Comparison of ENCODE assay signal across 27 cellular contexts in genomic region chr7:26212921-26213718, GRCh38. TPM values are rescaled to one million over a fixed set of nuclear protein-coding genes. Genes with fewer than 3 reads are reported as not detected.
DNase-seq lines count a peak whose midpoint lies in the region; ATAC-seq, FAIRE-seq and TF ChIP-seq lines count a peak whose summit lies in the region.
"Had no signal": no experiment of that assay in that cellular context is flagged by ENCODE, and none has a peak within 500 bp of the region (broad histone marks: within the 10 kb centered on the region; RNA-seq: fewer than 3 reads in every experiment).

No MANE protein-coding gene starts in this region.

- no peaks in the 10 kb centered on the region for H3K27me3 Mint-ChIP-seq in CD8-positive, alpha-beta T cell (ENCODE audit: low read depth)
- H3K27me3 Mint-ChIP-seq in GM23338 (ENCODE audit: insufficient read depth, low read depth, poor library complexity) = peaks cover 9% of the 10 kb centered on the region
- H3K27me3 Mint-ChIP-seq: activated T-cell treated with anti-CD3 and anti-CD28 coated beads, Interleukin-2, amount 50 U/mL, for 24 hours; effector memory CD8-positive, alpha-beta T cell; natural killer cell treated with Interleukin-12 subunit alpha and Interleukin-12 subunit beta and Interleukin-15 and Interleukin-18, amount 100 ng/mL, for 72 hours; stimulated activated memory B cell treated with anti-CD40 and anti-IgM and Interleukin-4, amounts not matched to agents 10 μg/mL and 1 μg/mL and 100 μg/mL, for 72 hours had no signal

- H2AFZ ChIP-seq in GM23338 = no peak overlapping the region

- peak overlapping the region; percentile 29 for H3K27ac Mint-ChIP-seq in CD8-positive, alpha-beta T cell
- H3K27ac Mint-ChIP-seq in GM23338 = no peak overlapping the region
- no peak overlapping the region for H3K27ac Mint-ChIP-seq in activated naive CD4-positive, alpha-beta T cell treated with anti-CD3 and anti-CD28 coated beads, Interleukin-2, amount 50 U/mL, for 72 hours
- H3K27ac Mint-ChIP-seq: activated T-cell treated with anti-CD3 and anti-CD28 coated beads, Interleukin-2, amount 50 U/mL, for 24 hours; CD14-positive monocyte; stimulated activated memory B cell treated with anti-CD40 and anti-IgM and Interleukin-4, amounts not matched to agents 10 μg/mL and 1 μg/mL and 100 μg/mL, for 72 hours had no signal

- H3K27me3 ChIP-seq in CD8-positive, alpha-beta T cell (ENCODE audit: insufficient read depth, low read length) = no peaks in the 10 kb centered on the region
- no peaks in the 10 kb centered on the region for H3K27me3 ChIP-seq in GM23338 (ENCODE audit: insufficient read depth)
- H3K27me3 ChIP-seq: esophagus squamous epithelium, gastrocnemius medialis, right atrium auricular region had no signal

- H3K27ac ChIP-seq in CD8-positive, alpha-beta T cell (ENCODE audit: low read depth, low read length) = no peak overlapping the region
- H3K27ac ChIP-seq in GM23338 (ENCODE audit: low read depth) = peak overlapping the region; percentile 45
- H3K27ac ChIP-seq: coronary artery, esophagus squamous epithelium, gastrocnemius medialis, left ventricle myocardium inferior, right atrium auricular region had no signal

- CTCF ChIA-PET in CD8-positive, alpha-beta T cell (lab: Charles Lee) = interaction anchor here (1.1 to 1.5 kb wide), 2 partner anchors 15 to 123 kb away, joined by 4 to 5 read pairs; no protein-coding TSS in a partner anchor

- intact Hi-C loops in CD8-positive, alpha-beta T cell (cut with DNase I, micrococcal nuclease) = no loop called here
- intact Hi-C loops in lower leg skin (cut with DNase I; ENCODE audit: low total_unique reads) = no loop called here

- no peaks in the 10 kb centered on the region for H3K9me3 Mint-ChIP-seq in CD8-positive, alpha-beta T cell
- no peaks in the 10 kb centered on the region for H3K9me3 Mint-ChIP-seq in GM23338
- no peaks in the 10 kb centered on the region for H3K9me3 Mint-ChIP-seq in activated naive CD4-positive, alpha-beta T cell treated with anti-CD3 and anti-CD28 coated beads, Interleukin-2, amount 50 U/mL, for 72 hours
- H3K9me3 Mint-ChIP-seq: activated T-cell treated with anti-CD3 and anti-CD28 coated beads, Interleukin-2, amount 50 U/mL, for 24 hours; CD14-positive monocyte; effector memory CD8-positive, alpha-beta T cell; H9; immature natural killer cell; natural killer cell treated with Interleukin-12 subunit alpha and Interleukin-12 subunit beta and Interleukin-15 and Interleukin-18, amount 100 ng/mL, for 72 hours; stimulated activated memory B cell treated with anti-CD40 and anti-IgM and Interleukin-4, amounts not matched to agents 10 μg/mL and 1 μg/mL and 100 μg/mL, for 72 hours had no signal

- H3K4me3 Mint-ChIP-seq in CD8-positive, alpha-beta T cell = no peak overlapping the region
- H3K4me3 Mint-ChIP-seq in GM23338 = no peak overlapping the region
- H3K4me3 Mint-ChIP-seq: activated T-cell treated with anti-CD3 and anti-CD28 coated beads, Interleukin-2, amount 50 U/mL, for 24 hours; CD14-positive monocyte; effector memory CD8-positive, alpha-beta T cell; H9; immature natural killer cell; natural killer cell treated with Interleukin-12 subunit alpha and Interleukin-12 subunit beta and Interleukin-15 and Interleukin-18, amount 100 ng/mL, for 72 hours; stimulated activated memory B cell treated with anti-CD40 and anti-IgM and Interleukin-4, amounts not matched to agents 10 μg/mL and 1 μg/mL and 100 μg/mL, for 72 hours had no signal

- no peak for TF ChIP-seq POLR2A in lower leg skin (IDR thresholded peaks at IDR 0.05)

- no peak for TF ChIP-seq CTCF in CD8-positive, alpha-beta T cell (IDR thresholded peaks at IDR 0.05)
- TF ChIP-seq CTCF in GM23338 (conservative IDR thresholded peaks at IDR 0.05; ENCODE audit: low read depth in 2 of 2) (no peak), fibroblast of villous mesenchyme (IDR thresholded peaks at IDR 0.05; ENCODE audit: insufficient read depth, low read depth, low read length) (no peak), lower leg skin (IDR thresholded peaks at IDR 0.05) (no peak)

- POLR2A ChIA-PET in CD8-positive, alpha-beta T cell (lab: Charles Lee) = interaction anchor here (1.8 kb wide), 1 partner anchor 8 kb away, joined by 6 read pairs; no protein-coding TSS in a partner anchor

- no peak for ATAC-seq in CD8-positive, alpha-beta T cell
- no peak for ATAC-seq in GM23338
- no peak for ATAC-seq in activated naive CD4-positive, alpha-beta T cell treated with anti-CD3 and anti-CD28 coated beads, Interleukin-2, amount 50 U/mL, for 72 hours
- no peak for ATAC-seq in HG03025 (IDR thresholded peaks at IDR 0.05; ENCODE audit: low FRiP score, unreplicated experiment)
- ATAC-seq: effector memory CD8-positive, alpha-beta T cell; natural killer cell treated with Interleukin-12 subunit alpha and Interleukin-12 subunit beta and Interleukin-15 and Interleukin-18, amount 100 ng/mL, for 72 hours; stimulated activated memory B cell treated with anti-CD40 and anti-IgM and Interleukin-4, amounts not matched to agents 10 μg/mL and 1 μg/mL and 100 μg/mL, for 72 hours had no signal

- WGBS in lower leg skin, 2 donors = 88 to 92% methylated on average over 2 of the region's 2 CpGs

- FAIRE-seq in TTC549 (lab: Jason Lieb, UNC) = peak; percentile 3
- FAIRE-seq: urothelium cell line had no signal

- peaks cover 18% of the 10 kb centered on the region for H3F3A ChIP-seq in GM23338 (replicated peaks; ENCODE audit: low read depth)

- peaks cover 27% of the 10 kb centered on the region for H3K79me2 ChIP-seq in GM23338 (replicated peaks; ENCODE audit: insufficient read depth)

- H3K9me2 ChIP-seq in GM23338 (ENCODE audit: insufficient read depth) = no peaks in the 10 kb centered on the region

- H3K4me1 Mint-ChIP-seq in CD8-positive, alpha-beta T cell (ENCODE audit: low read depth) = peaks cover 26% of the 10 kb centered on the region
- H3K4me1 Mint-ChIP-seq in GM23338 = peaks cover 11% of the 10 kb centered on the region; the same call in 2 of the 3 replicates

- peaks cover 46% of the 10 kb centered on the region for H3K36me3 Mint-ChIP-seq in CD8-positive, alpha-beta T cell
- peaks cover 63% of the 10 kb centered on the region for H3K36me3 Mint-ChIP-seq in GM23338 (ENCODE audit: low read depth)
- H3K36me3 Mint-ChIP-seq in activated naive CD4-positive, alpha-beta T cell treated with anti-CD3 and anti-CD28 coated beads, Interleukin-2, amount 50 U/mL, for 72 hours = peaks cover 6 to 37% of the 10 kb centered on the region in 2 donors

- no peak for DNase-seq in CD8-positive, alpha-beta T cell
- DNase-seq in GM23338 (ENCODE audit: low spot score) = no peak
- peak; percentile 39 for DNase-seq in fibroblast of villous mesenchyme (ENCODE audit: low read depth)
- DNase-seq in NCI-H2196 (lab: John Stamatoyannopoulos, UW; ENCODE audit: unreplicated experiment) = no peak
- DNase-seq in lower leg skin (ENCODE audit: low spot score in 2 of 2) = no peak
- no peak for DNase-seq in activated naive CD4-positive, alpha-beta T cell treated with anti-CD3 and anti-CD28 coated beads, Interleukin-2, amount 50 U/mL, for 72 hours (ENCODE audit: low spot score in 2 of 2)
- DNase-seq: activated T-cell treated with anti-CD3 and anti-CD28 coated beads, Interleukin-2, amount 50 U/mL, for 24 hours; effector memory CD8-positive, alpha-beta T cell; esophagus squamous epithelium; gastrocnemius medialis; GDM1; H9; hippocampal formation; immature natural killer cell; left ventricle myocardium inferior; NCI-H1092; NCI-H2081 treated with DMSO at 0.1 percent for 48 hours; NCI-H446; stimulated activated CD4-positive, alpha-beta T cell treated with anti-CD3 and anti-CD28 coated beads, Interleukin-4, amount 100 ng/mL, for 1 hour had no signal

- peaks cover 11% of the 10 kb centered on the region; the same call in 1 of the 2 replicates for H4K20me1 ChIP-seq in GM23338 (replicated peaks; ENCODE audit: insufficient read depth)

- peaks cover 24% of the 10 kb centered on the region for H3K36me3 ChIP-seq in CD8-positive, alpha-beta T cell (ENCODE audit: insufficient read depth, low read length)
- H3K36me3 ChIP-seq in GM23338 (ENCODE audit: insufficient read depth) = peaks cover 36% of the 10 kb centered on the region

- H3K4me2 ChIP-seq in GM23338 = no peak overlapping the region

- no peaks in the 10 kb centered on the region for H3K4me1 ChIP-seq in CD8-positive, alpha-beta T cell (ENCODE audit: insufficient read depth, low read length)
- peaks cover 20% of the 10 kb centered on the region for H3K4me1 ChIP-seq in GM23338 (ENCODE audit: insufficient read depth)
- H3K4me1 ChIP-seq: esophagus squamous epithelium, gastrocnemius medialis had no signal

- no peaks in the 10 kb centered on the region for H3K9me3 ChIP-seq in CD8-positive, alpha-beta T cell (ENCODE audit: low read length)
- H3K9me3 ChIP-seq: esophagus squamous epithelium, gastrocnemius medialis, left ventricle myocardium inferior, right atrium auricular region had no signal

- H3K4me3 ChIP-seq in CD8-positive, alpha-beta T cell (ENCODE audit: low read depth, low read length) = no peak overlapping the region
- H3K4me3 ChIP-seq in GM23338 = no peak overlapping the region
- H3K4me3 ChIP-seq in fibroblast of villous mesenchyme (ENCODE audit: low read depth, low read length) = no peak overlapping the region
- no peak overlapping the region for H3K4me3 ChIP-seq in lower leg skin (ENCODE audit: low read depth, poor library complexity, severe bottlenecking)
- H3K4me3 ChIP-seq: coronary artery, esophagus squamous epithelium, gastrocnemius medialis, left ventricle myocardium inferior, right atrium auricular region had no signal

TF ChIP-seq in GM23338, 12 proteins besides CTCF, POLR2A, EP300 and RAD21 (continues in another document):
- no peak for TF ChIP-seq CREB1 (CRISPR knock-in tag; IDR thresholded peaks at IDR 0.05; ENCODE audit: low read depth)

RNA-seq across cellular contexts. Expression of gene CBX3, which starts 11.6 kb away (rescaled TPM):
- 100 to 1,000 TPM; 103 to 106 TPM for total RNA-seq in CD8-positive, alpha-beta T cell
- total RNA-seq in GM23338 (2014; rRNA removed; shearing (Covaris generic)) = 249 and 272 TPM in 2 replicates
- polyA plus RNA-seq in GM23338 (2016; fragmentation: Nextera tagmentation; extraction: Ambion mirVana) = 226 and 236 TPM in 2 replicates
- total RNA-seq in fibroblast of villous mesenchyme (112 and 134 TPM in 2 replicates), lower leg skin (10 to 100 TPM; 43.1 to 60.5 (median 51.9) TPM)
- 100 to 1,000 TPM; 212 to 271 TPM for total RNA-seq in activated naive CD4-positive, alpha-beta T cell treated with anti-CD3 and anti-CD28 coated beads, Interleukin-2, amount 50 U/mL, for 72 hours

RNA-seq across cellular contexts. Expression of gene HNRNPA2B1, which starts 12.6 kb away (rescaled TPM):
- 100 to 1,000 TPM; 241 to 247 TPM for total RNA-seq in CD8-positive, alpha-beta T cell
- total RNA-seq in GM23338 (2014; rRNA removed; shearing (Covaris generic)) = 598 and 602 TPM in 2 replicates
- 1,534 and 1,577 TPM in 2 replicates for polyA plus RNA-seq in GM23338 (2016; fragmentation: Nextera tagmentation; extraction: Ambion mirVana)
- total RNA-seq in fibroblast of villous mesenchyme = 128 and 135 TPM in 2 replicates
- total RNA-seq in lower leg skin = 100 to 1,000 TPM in 2 of 4 donors, 10 to 100 TPM in 2; 78.1 to 133 (median 99.4) TPM
- 100 to 1,000 TPM; 695 to 940 TPM for total RNA-seq in activated naive CD4-positive, alpha-beta T cell treated with anti-CD3 and anti-CD28 coated beads, Interleukin-2, amount 50 U/mL, for 72 hours
